Comparison of ENCODE assay signal across 8 cellular contexts in genomic region chrX:100768679-100769338, GRCh38. TPM values are rescaled to one million over a fixed set of nuclear protein-coding genes. Genes with fewer than 3 reads are reported as not detected.
DNase-seq lines count a peak whose midpoint lies in the region; ATAC-seq and TF ChIP-seq lines count a peak whose summit lies in the region.

No MANE protein-coding gene starts in this region.

- H3K36me3 Mint-ChIP-seq in activated naive CD4-positive, alpha-beta T cell treated with anti-CD3 and anti-CD28 coated beads for 36 hours (ENCODE audit: low read depth): no peaks in the 10 kb centered on the region
- peaks cover 7% of the 10 kb centered on the region for H3K36me3 Mint-ChIP-seq in glutamatergic neuron (ENCODE audit: unreplicated experiment)

- no peak overlapping the region for H3K4me3 Mint-ChIP-seq in activated naive CD4-positive, alpha-beta T cell treated with anti-CD3 and anti-CD28 coated beads for 36 hours
- H3K4me3 Mint-ChIP-seq in glutamatergic neuron (ENCODE audit: unreplicated experiment): no peak overlapping the region

- H3K27ac Mint-ChIP-seq in activated naive CD4-positive, alpha-beta T cell treated with anti-CD3 and anti-CD28 coated beads for 36 hours: no peak overlapping the region
- no peak overlapping the region for H3K27ac Mint-ChIP-seq in glutamatergic neuron (ENCODE audit: unreplicated experiment)

- no peaks in the 10 kb centered on the region for H3K9me2 ChIP-seq in MM.1S (replicated peaks; ENCODE audit: insufficient read depth, low read length)

- no peak overlapping the region for H3K9ac ChIP-seq in MM.1S (ENCODE audit: low read length)

- H3K9me3 Mint-ChIP-seq in activated naive CD4-positive, alpha-beta T cell treated with anti-CD3 and anti-CD28 coated beads for 36 hours: no peaks in the 10 kb centered on the region
- H3K9me3 Mint-ChIP-seq in glutamatergic neuron (ENCODE audit: unreplicated experiment): peaks cover 2% of the 10 kb centered on the region

- no peak overlapping the region for H3K4me2 ChIP-seq in MM.1S (ENCODE audit: low read depth, low read length)

- H4K20me1 ChIP-seq in MM.1S (ENCODE audit: insufficient read depth, low read length): no peaks in the 10 kb centered on the region

- CTCF ChIA-PET in A673 (lab: Charles Lee): interaction anchor here (0.6 to 1.5 kb wide), 16 partner anchors 13 to 356 kb away, joined by 3 to 31 read pairs (median 4); partner anchors contain the start of genes SYTL4 and TSPAN6
- CTCF ChIA-PET in activated naive CD4-positive, alpha-beta T cell treated with anti-CD3 and anti-CD28 coated beads for 36 hours (lab: Charles Lee): interaction anchor here (0.6 to 4.5 kb wide), 22 partner anchors 8 to 496 kb away, joined by 3 to 118 read pairs (median 5); partner anchors contain the start of gene SYTL4

- BruUV-seq in A673 (replicated peaks; lab: Mats Ljungman, UMichigan): no TSS peak

- ATAC-seq in GM18511 (IDR thresholded peaks at IDR 0.05; ENCODE audit: unreplicated experiment): peak; percentile 69
- peak in 2 of 4 donors; percentile 44 to 64 for ATAC-seq in psoas muscle
- ATAC-seq in HG02571 (IDR thresholded peaks at IDR 0.05; ENCODE audit: unreplicated experiment): no peak

- intact Hi-C loops in A673 (cut with micrococcal nuclease; ENCODE audit: unreplicated experiment): loop anchor here (1.0 to 5.0 kb wide), 2 partner anchors 84 to 257 kb away; no protein-coding TSS in a partner anchor
- intact Hi-C loops in activated naive CD4-positive, alpha-beta T cell treated with anti-CD3 and anti-CD28 coated beads for 36 hours (cut with micrococcal nuclease): loop anchor here (1.0 to 5.0 kb wide), 4 partner anchors 84 to 518 kb away; no protein-coding TSS in a partner anchor
- intact Hi-C loops in psoas muscle (cut with DNase I): loop anchor here in 1 of 2 donors (5.0 kb wide), 1 partner anchor 82 kb away; no protein-coding TSS in a partner anchor

- H3K27ac ChIP-seq in A673 (ENCODE audit: low read depth, low read length, poor library complexity, severe bottlenecking) (no peak overlapping the region), MM.1S (ENCODE audit: low read length) (no peak overlapping the region), psoas muscle (no peak overlapping the region)

- H3K27me3 ChIP-seq in A673 (replicated peaks; ENCODE audit: insufficient read depth, low read depth, low read length, poor library complexity) (peaks cover 26% of the 10 kb centered on the region), MM.1S (replicated peaks; ENCODE audit: insufficient read depth, low read length) (no peaks in the 10 kb centered on the region), psoas muscle (ENCODE audit: insufficient read depth in 3 of 3, low read length in 2 of 3) (no peaks in the 10 kb centered on the region)

- POLR2A ChIA-PET in A673 (lab: Charles Lee; ENCODE audit: low non-redundant PET): no interaction called here

- no peaks in the 10 kb centered on the region for H3K4me1 Mint-ChIP-seq in activated naive CD4-positive, alpha-beta T cell treated with anti-CD3 and anti-CD28 coated beads for 36 hours (ENCODE audit: low read depth)
- H3K4me1 Mint-ChIP-seq in glutamatergic neuron (ENCODE audit: low read depth, unreplicated experiment): no peaks in the 10 kb centered on the region

- H3K79me2 ChIP-seq in MM.1S (ENCODE audit: low read length): no peaks in the 10 kb centered on the region

- H3K4me1 ChIP-seq in A673 (ENCODE audit: insufficient read depth, low read length, poor library complexity, severe bottlenecking) (no peaks in the 10 kb centered on the region), MM.1S (ENCODE audit: low read length) (no peaks in the 10 kb centered on the region), psoas muscle (no peaks in the 10 kb centered on the region)

- H2AFZ ChIP-seq in MM.1S (ENCODE audit: low read length): no peak overlapping the region

- no peaks in the 10 kb centered on the region for H3K36me3 ChIP-seq in A673 (ENCODE audit: insufficient read depth, low read length, poor library complexity, severe bottlenecking)
- H3K36me3 ChIP-seq in MM.1S (replicated peaks; ENCODE audit: insufficient read depth, low read length): no peaks in the 10 kb centered on the region
- H3K36me3 ChIP-seq in psoas muscle (ENCODE audit: insufficient read depth in 1 of 2, low read depth in 1 of 2): no peaks in the 10 kb centered on the region

- H3F3A ChIP-seq in MM.1S (ENCODE audit: insufficient read depth, low read length): no peaks in the 10 kb centered on the region

- no peaks in the 10 kb centered on the region for H3K9me3 ChIP-seq in A673 (ENCODE audit: low read depth, low read length, poor library complexity, severe bottlenecking)
- no peaks in the 10 kb centered on the region for H3K9me3 ChIP-seq in MM.1S (replicated peaks; ENCODE audit: insufficient read depth, low read length)
- no peaks in the 10 kb centered on the region for H3K9me3 ChIP-seq in psoas muscle

- H3K4me3 ChIP-seq in A673 (ENCODE audit: low read depth, low read length, poor library complexity, severe bottlenecking) (no peak overlapping the region), MM.1S (ENCODE audit: low read length) (no peak overlapping the region), psoas muscle (no peak overlapping the region)

- 24 to 26% (median 25%) methylated on average over 7 of the region's 7 CpGs for WGBS in psoas muscle, 3 donors

- DNase-seq in A673 (ENCODE audit: low spot score) (peak; percentile 84), MM.1S (peak; percentile 81), SK-N-DZ (ENCODE audit: low spot score) (peak; percentile 72), glutamatergic neuron (peak; percentile 82), psoas muscle (peak; percentile 73 to 85)
- peak; percentile 92 for DNase-seq in activated naive CD4-positive, alpha-beta T cell treated with anti-CD3 and anti-CD28 coated beads for 36 hours

- peaks cover 9% of the 10 kb centered on the region for H3K27me3 Mint-ChIP-seq in activated naive CD4-positive, alpha-beta T cell treated with anti-CD3 and anti-CD28 coated beads for 36 hours (ENCODE audit: low read depth)
- H3K27me3 Mint-ChIP-seq in glutamatergic neuron (ENCODE audit: unreplicated experiment): no peaks in the 10 kb centered on the region

- peak; percentile 100 for TF ChIP-seq CTCF in A673 (conservative IDR thresholded peaks at IDR 0.05; ENCODE audit: low read depth, low read length)
- peak; percentile 99 for TF ChIP-seq CTCF in MM.1S (IDR thresholded peaks at IDR 0.05; ENCODE audit: low read length)
- TF ChIP-seq CTCF in glutamatergic neuron (IDR thresholded peaks at IDR 0.05; ENCODE audit: partially characterized antibody, unreplicated experiment): peak; percentile 96
- TF ChIP-seq CTCF in psoas muscle (IDR thresholded peaks at IDR 0.05): peak; percentile 89

RNA-seq across cellular contexts. Expression of gene SYTL4, which starts 36.9 kb away (rescaled TPM):
- total RNA-seq in A673 (2021) (2.3 and 3.2 TPM in 2 replicates), glutamatergic neuron (ENCODE audit: unreplicated experiment) (0.25 TPM), psoas muscle (1 to 10 TPM; 1.6 to 2.2 (median 2.0) TPM)
- 38.3 and 42.1 TPM in 2 replicates for polyA plus RNA-seq in SK-N-DZ (2014; cell fraction: cytosol; rRNA removed)
- 58.3 and 77.9 TPM in 2 replicates for polyA plus RNA-seq in SK-N-DZ (2014; cell fraction: nucleus; rRNA removed)
- not detected for total RNA-seq in activated naive CD4-positive, alpha-beta T cell treated with anti-CD3 and anti-CD28 coated beads for 36 hours
- 1 to 10 TPM; 1.3 to 1.6 (median 1.4) TPM for polyA plus RNA-seq in psoas muscle

RNA-seq across cellular contexts. Expression of gene CSTF2, which starts 51.4 kb away (rescaled TPM):
- 39.2 and 41.3 TPM in 2 replicates for total RNA-seq in A673 (2021)
- polyA plus RNA-seq in SK-N-DZ (2014; cell fraction: cytosol; rRNA removed): 29.1 and 31.6 TPM in 2 replicates
- 29.0 and 31.8 TPM in 2 replicates for polyA plus RNA-seq in SK-N-DZ (2014; cell fraction: nucleus; rRNA removed)
- 10 to 100 TPM; 44.3 to 46.8 TPM for total RNA-seq in activated naive CD4-positive, alpha-beta T cell treated with anti-CD3 and anti-CD28 coated beads for 36 hours
- 17.2 TPM for total RNA-seq in glutamatergic neuron (ENCODE audit: unreplicated experiment)
- 1 to 10 TPM; 3.3 to 6.8 (median 4.8) TPM for total RNA-seq in psoas muscle
- 10 to 100 TPM in 2 of 3 donors, 1 to 10 TPM in 1; 4.5 to 14.0 (median 10.6) TPM for polyA plus RNA-seq in psoas muscle
